In genomic region chr2:46337208-46337994, GRCh38 we compare ENCODE assay signal across 14 cellular contexts. TPM values are rescaled to one million over a fixed set of nuclear protein-coding genes. Genes with fewer than 3 reads are reported as not detected.
A peak's percentile ranks its signal among the peaks of the same experiment; 100 is the strongest.
DNase-seq lines count a peak whose midpoint lies in the region; ATAC-seq and TF ChIP-seq lines count a peak whose summit lies in the region.
"Had no signal": no experiment of that assay in that cellular context is flagged by ENCODE, and none has a peak within 500 bp of the region (broad histone marks: within the 10 kb centered on the region; RNA-seq: fewer than 3 reads in every experiment).

No MANE protein-coding gene starts in this region.

- peaks cover 52% of the 10 kb centered on the region for H3K4me1 Mint-ChIP-seq in MCF 10A (ENCODE audit: insufficient read depth, unreplicated experiment)

- H3K4me1 ChIP-seq in breast epithelium (peaks cover 9 to 41% of the 10 kb centered on the region in 2 donors), body of pancreas (peaks cover 82% of the 10 kb centered on the region), lower lobe of right lung (peaks cover 100% of the 10 kb centered on the region), tibial nerve (peaks cover 0 to 66% (median 40%) of the 10 kb centered on the region in 4 donors)

- no TSS peak for BruUV-seq in MCF 10A (replicated peaks; lab: Mats Ljungman, UMichigan)

- H3K27me3 Mint-ChIP-seq in MCF 10A (ENCODE audit: insufficient read depth, unreplicated experiment): no peaks in the 10 kb centered on the region

- CTCF ChIA-PET in MCF 10A (lab: Yijun Ruan, JAX): interaction anchor here (0.6 to 1.2 kb wide), 7 partner anchors 9 to 327 kb away, joined by 3 to 4 read pairs (median 4); no protein-coding TSS in a partner anchor

- no peak for TF ChIP-seq EP300 in tibial nerve (IDR thresholded peaks at IDR 0.05)

- POLR2A ChIA-PET in MCF 10A (lab: Yijun Ruan, JAX): interaction anchor here (0.6 to 13.5 kb wide), 3 partner anchors 15 to 74 kb away, joined by 3 to 553 read pairs (median 3); partner anchors contain the start of gene EPAS1

- H3K27ac ChIP-seq in breast epithelium (peak overlapping the region; percentile 71 to 92), body of pancreas (peak overlapping the region; percentile 78 to 87 (median 80)), lower lobe of right lung (peak overlapping the region; percentile 73), tibial nerve (peak overlapping the region in 3 of 4 donors; percentile 78 to 94 (median 92))

- peaks cover 12% of the 10 kb centered on the region for H3K36me3 Mint-ChIP-seq in MCF 10A (ENCODE audit: insufficient read depth, unreplicated experiment)

- peak in 1 of 2 donors; percentile 66 for DNase-seq in breast epithelium (ENCODE audit: low spot score in 2 of 2)
- DNase-seq in MCF 10A (ENCODE audit: unreplicated experiment): no peak
- peak; percentile 44 to 71 (median 60) for DNase-seq in body of pancreas
- DNase-seq in lower lobe of right lung: no peak
- no peak for DNase-seq in tibial nerve (ENCODE audit: low spot score in 2 of 2)
- DNase-seq in NCI-H2196 treated with DMSO at 0.1 percent for 48 hours (lab: John Stamatoyannopoulos, UW; ENCODE audit: unreplicated experiment): no peak
- no peak for DNase-seq in midbrain (lab: John Stamatoyannopoulos, UW)
- DNase-seq in activated CD8-positive, alpha-beta memory T cell treated with anti-CD3 and anti-CD28 coated beads for 24 hours: no peak
- DNase-seq: activated T-cell treated with anti-CD3 and anti-CD28 coated beads, Interleukin-2, amount 50 U/mL, for 48 hours; central memory CD4-positive, alpha-beta T cell; KG1; NCI-H345; SHP77 treated with DMSO at 0.1 percent for 48 hours had no signal

- no peaks in the 10 kb centered on the region for H3K36me3 ChIP-seq in breast epithelium
- H3K36me3 ChIP-seq in body of pancreas (replicated peaks in 1 of 2; ENCODE audit: insufficient read depth in 1 of 2, low read depth in 2 of 2): no peaks in the 10 kb centered on the region
- H3K36me3 ChIP-seq in lower lobe of right lung: no peaks in the 10 kb centered on the region
- H3K36me3 ChIP-seq in tibial nerve: no peaks in the 10 kb centered on the region

- WGBS in body of pancreas, 2 donors: 34 to 41% methylated on average over 11 of the region's 11 CpGs
- WGBS in tibial nerve, 2 donors: 61 to 68% methylated on average over 11 of the region's 11 CpGs

- TF ChIP-seq POLR2A in breast epithelium (IDR thresholded peaks at IDR 0.05) (no peak), body of pancreas (IDR thresholded peaks at IDR 0.05) (no peak), tibial nerve (IDR thresholded peaks at IDR 0.05) (no peak)

- H3K4me3 ChIP-seq in breast epithelium (no peak overlapping the region), body of pancreas (no peak overlapping the region), lower lobe of right lung (no peak overlapping the region), tibial nerve (no peak overlapping the region)
- H3K4me3 ChIP-seq: GM23338 had no signal

- intact Hi-C loops in breast epithelium (cut with DNase I; ENCODE audit: low total_unique reads): no loop called here
- intact Hi-C loops in MCF 10A (cut with micrococcal nuclease): no loop called here
- intact Hi-C loops in body of pancreas (cut with DNase I): no loop called here
- intact Hi-C loops in lower lobe of right lung (cut with DNase I): no loop called here

- H3K9me3 ChIP-seq in breast epithelium: no peaks in the 10 kb centered on the region
- no peaks in the 10 kb centered on the region for H3K9me3 ChIP-seq in body of pancreas
- H3K9me3 ChIP-seq in lower lobe of right lung: no peaks in the 10 kb centered on the region
- no peaks in the 10 kb centered on the region for H3K9me3 ChIP-seq in tibial nerve

- no peaks in the 10 kb centered on the region for H3K9me3 Mint-ChIP-seq in MCF 10A (ENCODE audit: unreplicated experiment)
- H3K9me3 Mint-ChIP-seq: GM23338 had no signal

- no peak overlapping the region for H3K4me3 Mint-ChIP-seq in MCF 10A (ENCODE audit: unreplicated experiment)
- H3K4me3 Mint-ChIP-seq: GM23338 had no signal

- no peak overlapping the region for H3K27ac Mint-ChIP-seq in MCF 10A (ENCODE audit: low read depth, unreplicated experiment)
- H3K27ac Mint-ChIP-seq: GM23338 had no signal

- H3K27me3 ChIP-seq in breast epithelium (no peaks in the 10 kb centered on the region), body of pancreas (no peaks in the 10 kb centered on the region), lower lobe of right lung (ENCODE audit: low read depth) (no peaks in the 10 kb centered on the region), tibial nerve (no peaks in the 10 kb centered on the region)

- TF ChIP-seq CTCF in breast epithelium (IDR thresholded peaks at IDR 0.05) (peak in 1 of 3 donors; percentile 15), MCF 10A (IDR thresholded peaks at IDR 0.05; ENCODE audit: unreplicated experiment) (no peak), body of pancreas (IDR thresholded peaks at IDR 0.05) (peak in 4 of 7 experiments; percentile 23 to 37 (median 34)), lower lobe of right lung (IDR thresholded peaks at IDR 0.05) (no peak), tibial nerve (IDR thresholded peaks at IDR 0.05) (no peak)

- ATAC-seq in body of pancreas (peak; percentile 31), lower lobe of right lung (no peak)

RNA-seq across cellular contexts. Expression of gene EPAS1, which starts 40.2 kb away (rescaled TPM):
- total RNA-seq in breast epithelium (100 to 1,000 TPM in 2 of 3 donors, 10 to 100 TPM in 1; 92.5 to 274 (median 229) TPM), MCF 10A (2022) (146 and 200 TPM in 2 replicates), body of pancreas (100 to 1,000 TPM in 1 of 2 donors, 10 to 100 TPM in 1; 58.4 to 162 TPM), lower lobe of right lung (1,419 TPM), tibial nerve (100 to 1,000 TPM; 110 to 451 (median 231) TPM)

Comparison
In these comparisons a context has a peak if more than half of its experiments do, and no peak if none do; other contexts are left out.
1. DNase-seq: peak in body of pancreas (4 of 4); none in MCF 10A (single experiment), lower lobe of right lung (single experiment), tibial nerve (0 of 2), NCI-H2196 treated with DMSO at 0.1 percent for 48 hours (single experiment), midbrain (single experiment) and activated CD8-positive, alpha-beta memory T cell treated with anti-CD3 and anti-CD28 coated beads for 24 hours (single experiment).
2. CTCF ChIP-seq: peak in body of pancreas (4 of 7); none in MCF 10A (single experiment), lower lobe of right lung (single experiment) and tibial nerve (0 of 5).
3. Peak in every context shown above with its lines, with median percentiles within 50 percentile points of each other: H3K27ac ChIP-seq.